Comparison of ENCODE assay signal across 22 cellular contexts in the genomic region with DNA sequence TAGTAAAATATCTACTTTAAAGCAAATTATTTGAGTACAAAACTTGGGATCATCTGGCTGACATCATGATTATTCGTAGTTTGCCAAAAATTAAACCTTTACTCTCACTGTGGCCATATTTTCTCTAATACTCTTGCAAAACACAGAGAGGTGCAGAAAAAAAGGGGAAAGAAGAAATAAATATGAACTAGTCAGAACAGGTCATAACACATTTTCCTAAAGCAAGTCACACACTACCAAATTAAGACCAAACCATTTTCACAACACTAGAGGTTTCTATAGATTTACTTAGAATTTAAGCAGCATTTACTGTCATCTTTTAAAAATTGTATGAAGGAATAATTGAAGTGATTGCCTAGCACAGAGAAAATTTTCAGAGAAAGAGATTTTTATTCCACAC.
DNase-seq lines count a peak whose midpoint lies in the region; ATAC-seq, FAIRE-seq and TF ChIP-seq lines count a peak whose summit lies in the region.
"Had no signal": no experiment of that assay in that cellular context is flagged by ENCODE, and none has a peak within 500 bp of the region (broad histone marks: within the 10 kb centered on the region; RNA-seq: fewer than 3 reads in every experiment).

No MANE protein-coding gene starts in this region.

- in situ Hi-C loops in ACHN (cut with HindIII; ENCODE audit: low pct_ligation_motif_present, low pct_unique_long_range_greater_than_20kb, low sequenced_read_pairs): no loop called here

- TF ChIP-seq CTCF in PC-3 (conservative IDR thresholded peaks at IDR 0.05; ENCODE audit: low read depth, low read length) (no peak), bronchial epithelial cell (IDR thresholded peaks at IDR 0.05; ENCODE audit: insufficient read depth, low read length, severe bottlenecking) (no peak), foreskin keratinocyte (conservative IDR thresholded peaks at IDR 0.05) (no peak)

- no peak for FAIRE-seq in bronchial epithelial cell (lab: Jason Lieb, UNC)
- FAIRE-seq: A549, G401.6, GM12892, GM19239, H54 had no signal

- no peaks in the 10 kb centered on the region for H3K27me3 ChIP-seq in ACC112 (ENCODE audit: insufficient read depth, low read length)
- no peaks in the 10 kb centered on the region for H3K27me3 ChIP-seq in PC-3 (ENCODE audit: low read length)
- no peaks in the 10 kb centered on the region for H3K27me3 ChIP-seq in bronchial epithelial cell (ENCODE audit: control insufficient read depth, insufficient read depth, low read length)
- H3K27me3 ChIP-seq in foreskin keratinocyte: no peaks in the 10 kb centered on the region
- H3K27me3 ChIP-seq: BLaER1 had no signal

- H3K4me3 ChIP-seq in ACC112 (ENCODE audit: low read depth, low read length): no peak overlapping the region
- no peak overlapping the region for H3K4me3 ChIP-seq in PC-3 (ENCODE audit: low read length)
- H3K4me3 ChIP-seq in bronchial epithelial cell (ENCODE audit: low read depth, low read length): no peak overlapping the region
- H3K4me3 ChIP-seq: A549, BLaER1 had no signal

- H4K20me1 ChIP-seq in PC-3 (ENCODE audit: low read length): no peaks in the 10 kb centered on the region
- H4K20me1 ChIP-seq: BLaER1 had no signal

- H2AFZ ChIP-seq in ACC112 (ENCODE audit: low read length, unreplicated experiment): peak overlapping the region; percentile 30
- no peak overlapping the region for H2AFZ ChIP-seq in PC-3 (ENCODE audit: low read length)

- BruUV-seq in PC-3 (replicated peaks; lab: Mats Ljungman, UMichigan): no TSS peak

- H3K36me3 ChIP-seq in ACC112 (ENCODE audit: insufficient read depth, low read length) (no peaks in the 10 kb centered on the region), PC-3 (ENCODE audit: low read depth, low read length) (peaks cover 8% of the 10 kb centered on the region; the same call in 1 of the 2 replicates), bronchial epithelial cell (ENCODE audit: control insufficient read depth, insufficient read depth, low read length) (no peaks in the 10 kb centered on the region)
- H3K36me3 ChIP-seq: BLaER1 had no signal

- H3K4me1 ChIP-seq in ACC112 (ENCODE audit: control insufficient read depth, insufficient read depth, low read length, unreplicated experiment): peaks cover 3% of the 10 kb centered on the region
- H3K4me1 ChIP-seq in PC-3 (ENCODE audit: insufficient read depth, low read length): peaks cover 71% of the 10 kb centered on the region
- peaks cover 73% of the 10 kb centered on the region for H3K4me1 ChIP-seq in foreskin keratinocyte
- H3K4me1 ChIP-seq: A549, BLaER1, Caco-2 had no signal

- DNase-seq in PC-3 (no peak), bronchial epithelial cell (ENCODE audit: low read depth) (peak; percentile 78), foreskin keratinocyte (peak in 1 of 2 donors; percentile 83), ACHN (no peak)
- DNase-seq: 8988T; Caco-2; CD4-positive, CD25-positive, alpha-beta regulatory T cell; CD8-positive, alpha-beta T cell; DMS153; DND-41; GOT3 had no signal

- ATAC-seq in PC-3 (no peak), foreskin keratinocyte (no peak), GM19023 (IDR thresholded peaks at IDR 0.05; ENCODE audit: unreplicated experiment) (no peak), HG02678 (IDR thresholded peaks at IDR 0.05; ENCODE audit: unreplicated experiment) (no peak)
- ATAC-seq: A549; CD8-positive, alpha-beta T cell; HCT116 had no signal

- POLR2A ChIA-PET in PC-3 (lab: Charles Lee; ENCODE audit: unreplicated experiment): no interaction called here

- H3K27ac ChIP-seq in ACC112 (ENCODE audit: low read depth, low read length): no peak overlapping the region
- peak overlapping the region; percentile 100 for H3K27ac ChIP-seq in PC-3 (ENCODE audit: low read length)
- peak overlapping the region; percentile 99 for H3K27ac ChIP-seq in foreskin keratinocyte
- H3K27ac ChIP-seq: A549, BLaER1, C4-2B had no signal

- CTCF ChIA-PET in PC-3 (lab: Charles Lee): no interaction called here

- H3K79me2 ChIP-seq in ACC112 (ENCODE audit: control insufficient read depth, insufficient read depth, low read length, unreplicated experiment) (no peaks in the 10 kb centered on the region), PC-3 (ENCODE audit: low read length) (no peaks in the 10 kb centered on the region)

- intact Hi-C loops in PC-3 (cut with micrococcal nuclease): loop anchor here (5.0 kb wide), 1 partner anchor 69 kb away; no protein-coding TSS in a partner anchor

- peak overlapping the region; percentile 95 for H3K9ac ChIP-seq in PC-3 (ENCODE audit: low read length)
- H3K9ac ChIP-seq: BLaER1 had no signal

- no peaks in the 10 kb centered on the region for H3K9me2 ChIP-seq in PC-3 (replicated peaks; ENCODE audit: low read length)

- no peak overlapping the region for H3K4me2 ChIP-seq in PC-3 (ENCODE audit: low read length)
- H3K4me2 ChIP-seq: A549, BLaER1 had no signal

- H3F3A ChIP-seq in PC-3 (ENCODE audit: low read length, unreplicated experiment): peaks cover 16% of the 10 kb centered on the region

- 0 out of 2 replicates have a peak, but pooled peaks cover 9% of the 10 kb centered on the region for H3K9me3 ChIP-seq in PC-3 (ENCODE audit: low read length)
- H3K9me3 ChIP-seq: BLaER1, Caco-2 had no signal
